Comparison of ENCODE assay signal across 13 cellular contexts in genomic region chr4:163191999-163192398, GRCh38. TPM values are rescaled to one million over a fixed set of nuclear protein-coding genes. Genes with fewer than 3 reads are reported as not detected.
DNase-seq lines count a peak whose midpoint lies in the region; ATAC-seq, FAIRE-seq and TF ChIP-seq lines count a peak whose summit lies in the region.
"Had no signal": no experiment of that assay in that cellular context is flagged by ENCODE, and none has a peak within 500 bp of the region (broad histone marks: within the 10 kb centered on the region; RNA-seq: fewer than 3 reads in every experiment).

No MANE protein-coding gene starts in this region.

- no peaks in the 10 kb centered on the region for H3K4me1 ChIP-seq in OCI-LY1 (ENCODE audit: insufficient read depth, low read length, severe bottlenecking)
- no peaks in the 10 kb centered on the region for H3K4me1 ChIP-seq in esophagus muscularis mucosa
- no peaks in the 10 kb centered on the region for H3K4me1 ChIP-seq in Peyer's patch
- no peaks in the 10 kb centered on the region for H3K4me1 ChIP-seq in small intestine (ENCODE audit: control insufficient read depth in 2 of 2, insufficient read depth in 1 of 2, low read depth in 1 of 2, low read length in 1 of 2)
- H3K4me1 ChIP-seq: breast epithelium had no signal

- intact Hi-C loops in esophagus muscularis mucosa (cut with DNase I): loop anchor here (10.0 kb wide), 1 partner anchor 697 kb away; no protein-coding TSS in a partner anchor

- no peak overlapping the region for H3K27ac ChIP-seq in OCI-LY1 (ENCODE audit: low read depth, low read length, poor library complexity, severe bottlenecking)
- H3K27ac ChIP-seq in esophagus muscularis mucosa (replicated peaks in 1 of 4): no peak overlapping the region
- no peak overlapping the region for H3K27ac ChIP-seq in Peyer's patch
- H3K27ac ChIP-seq in small intestine (ENCODE audit: low read depth in 1 of 2, low read length in 1 of 2): no peak overlapping the region
- H3K27ac ChIP-seq: breast epithelium had no signal

- H3K36me3 Mint-ChIP-seq in activated naive CD4-positive, alpha-beta T cell treated with anti-CD3 and anti-CD28 coated beads, Interleukin-2, amount 50 U/mL, for 72 hours: peaks cover 38 to 54% of the 10 kb centered on the region in 2 donors

- peaks cover 29 to 32% of the 10 kb centered on the region in 2 donors for H3K9me3 Mint-ChIP-seq in activated naive CD4-positive, alpha-beta T cell treated with anti-CD3 and anti-CD28 coated beads, Interleukin-2, amount 50 U/mL, for 72 hours

- H3F3A ChIP-seq in OCI-LY1 (ENCODE audit: insufficient read depth, low read length): no peaks in the 10 kb centered on the region

- no peak overlapping the region for H3K9ac ChIP-seq in OCI-LY1 (ENCODE audit: low read length)

- H3K27me3 ChIP-seq in OCI-LY1 (ENCODE audit: insufficient read depth, low read length) (no peaks in the 10 kb centered on the region; the same call in 1 of the 2 replicates), esophagus muscularis mucosa (no peaks in the 10 kb centered on the region), Peyer's patch (no peaks in the 10 kb centered on the region), small intestine (ENCODE audit: control insufficient read depth in 2 of 2, insufficient read depth in 2 of 2, low read length in 2 of 2) (peaks cover 0 to 3% of the 10 kb centered on the region in 2 donors)
- H3K27me3 ChIP-seq: breast epithelium had no signal

- no peak overlapping the region for H3K27ac Mint-ChIP-seq in activated naive CD4-positive, alpha-beta T cell treated with anti-CD3 and anti-CD28 coated beads, Interleukin-2, amount 50 U/mL, for 72 hours
- H3K27ac Mint-ChIP-seq: T-helper 2 cell treated with Interferon-gamma antibody and Interleukin-4, amounts not matched to agents 5 μg/mL and 100 μg/mL, for 36 hours had no signal

- no peaks in the 10 kb centered on the region for H3K9me2 ChIP-seq in OCI-LY1 (ENCODE audit: low read depth, low read length)

- no peak for ATAC-seq in activated naive CD4-positive, alpha-beta T cell treated with anti-CD3 and anti-CD28 coated beads, Interleukin-2, amount 50 U/mL, for 72 hours
- ATAC-seq: right cardiac atrium had no signal

- no peak for DNase-seq in AG04449 (ENCODE audit: low read depth, low spot score)
- DNase-seq in GM12865 (ENCODE audit: low read depth): peak; percentile 5
- no peak for DNase-seq in esophagus muscularis mucosa (ENCODE audit: extremely low spot score)
- DNase-seq in activated naive CD4-positive, alpha-beta T cell treated with anti-CD3 and anti-CD28 coated beads, Interleukin-2, amount 50 U/mL, for 72 hours (ENCODE audit: low spot score in 2 of 2): no peak
- no peak for DNase-seq in Peyer's patch
- no peak for DNase-seq in GM19239 (ENCODE audit: insufficient read length, low spot score)
- no peak for DNase-seq in small intestine
- DNase-seq: activated T-cell treated with anti-CD3 and anti-CD28 coated beads, Interleukin-2, amount 50 U/mL, for 48 hours; NCI-H446 treated with DMSO at 0.1 percent for 48 hours; right cardiac atrium had no signal

- H3K9me3 ChIP-seq in OCI-LY1 (ENCODE audit: low read length) (peaks cover 14% of the 10 kb centered on the region), esophagus muscularis mucosa (peaks cover 0 to 19% (median 5%) of the 10 kb centered on the region in 4 donors), Peyer's patch (peaks cover 0 to 24% (median 8%) of the 10 kb centered on the region in 4 donors), small intestine (ENCODE audit: control insufficient read depth, low read depth) (no peaks in the 10 kb centered on the region)

- H3K4me3 ChIP-seq in AG04449 (ENCODE audit: low read depth, low read length): no peak overlapping the region
- H3K4me3 ChIP-seq in GM12865 (ENCODE audit: low read depth, low read length): no peak overlapping the region
- no peak overlapping the region for H3K4me3 ChIP-seq in OCI-LY1 (ENCODE audit: low read depth, low read length, poor library complexity, severe bottlenecking)
- H3K4me3 ChIP-seq in esophagus muscularis mucosa: no peak overlapping the region
- H3K4me3 ChIP-seq in Peyer's patch: no peak overlapping the region
- no peak overlapping the region for H3K4me3 ChIP-seq in small intestine (ENCODE audit: low read depth in 1 of 2, low read length in 2 of 2)
- H3K4me3 ChIP-seq: breast epithelium had no signal

- no peaks in the 10 kb centered on the region for H3K79me2 ChIP-seq in OCI-LY1 (ENCODE audit: insufficient read depth, low read length)

- TF ChIP-seq POLR2A in esophagus muscularis mucosa (IDR thresholded peaks at IDR 0.05; ENCODE audit: low read depth) (no peak), Peyer's patch (IDR thresholded peaks at IDR 0.05) (no peak)

- TF ChIP-seq EP300 in esophagus muscularis mucosa (IDR thresholded peaks at IDR 0.05): no peak

- 40% methylated on average over 3 of the region's 3 CpGs for WGBS in esophagus muscularis mucosa
- WGBS in small intestine, 3 donors: 77 to 78% (median 77%) methylated on average over 3 of the region's 3 CpGs

- CTCF ChIA-PET in AG04449 (lab: Yijun Ruan, JAX): interaction anchor here (1.0 to 3.4 kb wide), 9 partner anchors 9 to 695 kb away, joined by 3 to 22 read pairs (median 7); no protein-coding TSS in a partner anchor

- TF ChIP-seq CTCF in AG04449 (IDR thresholded peaks at IDR 0.05; ENCODE audit: insufficient read depth, low read length, missing control alignments) (peak; percentile 10), GM12865 (IDR thresholded peaks at IDR 0.05; ENCODE audit: insufficient read depth, low read depth, low read length, missing control alignments) (no peak), OCI-LY1 (IDR thresholded peaks at IDR 0.05; ENCODE audit: low read length) (peak; percentile 53; the same call in 1 of the 2 replicates), esophagus muscularis mucosa (IDR thresholded peaks at IDR 0.05) (peak; percentile 16 to 44 (median 37)), Peyer's patch (IDR thresholded peaks at IDR 0.05) (no peak)

- H4K20me1 ChIP-seq in OCI-LY1 (ENCODE audit: insufficient read depth, low read length): no peaks in the 10 kb centered on the region

- no peak overlapping the region for H2AFZ ChIP-seq in OCI-LY1 (ENCODE audit: low read length)

- H3K36me3 ChIP-seq in OCI-LY1 (ENCODE audit: insufficient read depth, low read length) (no peaks in the 10 kb centered on the region; the same call in 1 of the 2 replicates), esophagus muscularis mucosa (no peaks in the 10 kb centered on the region), Peyer's patch (no peaks in the 10 kb centered on the region), small intestine (ENCODE audit: control insufficient read depth in 2 of 2, insufficient read depth in 2 of 2, low read length in 2 of 2) (no peaks in the 10 kb centered on the region)
- H3K36me3 ChIP-seq: breast epithelium had no signal

- POLR2A ChIA-PET in AG04449 (lab: Yijun Ruan, JAX): no interaction called here

- no peak for FAIRE-seq in GM19239 (lab: Jason Lieb, UNC)
- FAIRE-seq in small intestine (lab: Jason Lieb, UNC): no peak

- H3K4me2 ChIP-seq in OCI-LY1 (ENCODE audit: low read length): no peak overlapping the region

RNA-seq across cellular contexts. Expression of gene NAF1, which starts 25.3 kb away (rescaled TPM):
- total RNA-seq in esophagus muscularis mucosa (10 to 100 TPM; 20.5 to 26.6 (median 22.4) TPM), Peyer's patch (10 to 100 TPM in 3 of 4 donors, 1 to 10 TPM in 1; 7.9 to 30.5 (median 15.4) TPM)
- total RNA-seq in activated naive CD4-positive, alpha-beta T cell treated with anti-CD3 and anti-CD28 coated beads, Interleukin-2, amount 50 U/mL, for 72 hours: 10 to 100 TPM; 16.1 to 21.8 TPM
- polyA plus RNA-seq in small intestine: 1 to 10 TPM; 1.8 to 5.2 (median 3.8) TPM

Comparison
In these comparisons a context has a peak if more than half of its experiments do, and no peak if none do; other contexts are left out.
1. CTCF ChIP-seq: peak in AG04449 (single experiment), OCI-LY1 (single experiment) and esophagus muscularis mucosa (3 of 3); none in GM12865 (single experiment) and Peyer's patch (0 of 6).